Comparison of ENCODE assay signal across 8 cellular contexts in genomic region chr2:132804045-132804444, GRCh38.
DNase-seq lines count a peak whose midpoint lies in the region; ATAC-seq and TF ChIP-seq lines count a peak whose summit lies in the region.

No MANE protein-coding gene starts in this region.

- H3K27me3 Mint-ChIP-seq in type B pancreatic cell, result peaks cover 5% of the 10 kb centered on the region

- no peak for ATAC-seq in HG03045 (IDR thresholded peaks at IDR 0.05; ENCODE audit: unreplicated experiment)
- no peak for ATAC-seq in stimulated activated naive CD8-positive, alpha-beta T cell treated with anti-CD3 and anti-CD28 coated beads, Interleukin-15, Interleukin-2, amounts not matched to agents 100 U/mL and 50 U/mL, for 24 hours
- ATAC-seq in HG03378 (IDR thresholded peaks at IDR 0.05; ENCODE audit: unreplicated experiment), result no peak

- no peak for TF ChIP-seq CTCF in type B pancreatic cell (conservative IDR thresholded peaks at IDR 0.05)

- no peaks in the 10 kb centered on the region for H3K4me1 Mint-ChIP-seq in type B pancreatic cell (ENCODE audit: unreplicated experiment)

- DNase-seq in CMK (ENCODE audit: low read depth) (peak; percentile 1), M059J (ENCODE audit: low read depth) (peak; percentile 69), SW480 (ENCODE audit: low spot score) (peak; percentile 37), islet precursor cell (peak; percentile 62), type B pancreatic cell (ENCODE audit: extremely low spot score, unreplicated experiment) (no peak)
- DNase-seq in stimulated activated naive CD8-positive, alpha-beta T cell treated with anti-CD3 and anti-CD28 coated beads, Interleukin-15, Interleukin-2, amounts not matched to agents 100 U/mL and 50 U/mL, for 24 hours, result no peak

- peaks cover 7% of the 10 kb centered on the region for H3K9me3 Mint-ChIP-seq in type B pancreatic cell

- H3K27ac Mint-ChIP-seq in type B pancreatic cell, result no peak overlapping the region

- H3K4me3 Mint-ChIP-seq in type B pancreatic cell, result no peak overlapping the region

- H3K36me3 Mint-ChIP-seq in type B pancreatic cell, result no peaks in the 10 kb centered on the region

Comparison
In these comparisons a context has a peak if more than half of its experiments do, and no peak if none do; other contexts are left out.
1. DNase-seq: peak in CMK (single experiment), M059J (single experiment), SW480 (single experiment) and islet precursor cell (single experiment); none in type B pancreatic cell (single experiment) and stimulated activated naive CD8-positive, alpha-beta T cell treated with anti-CD3 and anti-CD28 coated beads, Interleukin-15, Interleukin-2, amounts not matched to agents 100 U/mL and 50 U/mL, for 24 hours (single experiment).